ENCODE assay signal across 9 cellular contexts in the genomic region with DNA sequence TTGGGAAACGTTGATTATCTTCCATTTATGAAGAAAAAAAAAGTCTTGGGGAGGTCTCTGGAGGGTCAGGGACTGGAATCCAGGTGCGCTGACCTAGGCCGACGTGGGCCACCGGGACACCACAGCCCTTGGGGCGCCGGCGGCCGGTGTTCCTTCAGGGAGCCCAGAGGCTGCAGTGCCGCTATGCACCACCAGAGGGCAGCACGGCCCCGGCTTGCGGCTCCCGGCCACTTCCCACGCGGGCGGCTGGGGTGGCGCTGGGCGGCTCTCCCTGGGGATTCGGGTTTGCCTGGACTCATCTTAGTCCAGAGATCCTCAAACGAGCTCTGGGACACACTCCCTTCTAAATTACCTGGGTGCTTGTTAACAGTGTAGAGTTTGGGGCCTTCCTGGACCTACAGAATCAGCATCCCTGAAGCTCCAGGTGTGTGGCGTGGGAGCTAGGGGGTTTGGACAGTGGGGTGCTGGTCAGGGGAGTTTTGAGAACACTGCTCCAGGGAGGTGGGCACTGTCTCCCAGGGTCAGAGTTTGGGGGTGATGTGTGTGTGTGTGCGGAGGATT. TPM values are rescaled to one million over a fixed set of nuclear protein-coding genes. Genes with fewer than 3 reads are reported as not detected.
DNase-seq lines count a peak whose midpoint lies in the region; ATAC-seq and TF ChIP-seq lines count a peak whose summit lies in the region.
"Had no signal": no experiment of that assay in that cellular context is flagged by ENCODE, and none has a peak within 500 bp of the region (broad histone marks: within the 10 kb centered on the region; RNA-seq: fewer than 3 reads in every experiment).

No MANE protein-coding gene starts in this region.

- ATAC-seq in GM19467 (IDR thresholded peaks at IDR 0.05; ENCODE audit: unreplicated experiment): no peak

- no peaks in the 10 kb centered on the region for H3K36me3 ChIP-seq in Caco-2 (ENCODE audit: control insufficient read depth, insufficient read depth, low read length)
- no peaks in the 10 kb centered on the region for H3K36me3 ChIP-seq in SJSA1
- H3K36me3 ChIP-seq in parathyroid adenoma (ENCODE audit: control insufficient read depth, insufficient read depth, low read length): no peaks in the 10 kb centered on the region

- H3K36me3 Mint-ChIP-seq in Caco-2 (ENCODE audit: insufficient read depth, unreplicated experiment) (no peaks in the 10 kb centered on the region), glutamatergic neuron (ENCODE audit: unreplicated experiment) (peaks cover 6% of the 10 kb centered on the region)

- intact Hi-C loops in Caco-2 (cut with micrococcal nuclease; ENCODE audit: unreplicated experiment): loop anchor here (1.0 kb wide), 2 partner anchors 90 to 330 kb away; no protein-coding TSS in a partner anchor

- H3K9me3 ChIP-seq in Caco-2: no peaks in the 10 kb centered on the region
- no peaks in the 10 kb centered on the region for H3K9me3 ChIP-seq in SJSA1 (replicated peaks)
- H3K9me3 ChIP-seq in parathyroid adenoma (ENCODE audit: control insufficient read depth, low read length): no peaks in the 10 kb centered on the region

- no peaks in the 10 kb centered on the region for H3K79me2 ChIP-seq in parathyroid adenoma

- H2AFZ ChIP-seq in parathyroid adenoma: peak overlapping the region; percentile 45

- H3K4me3 ChIP-seq in Caco-2 (ENCODE audit: low read depth, low read length) (no peak overlapping the region), SJSA1 (no peak overlapping the region), parathyroid adenoma (ENCODE audit: low read depth, low read length) (no peak overlapping the region)

- CTCF ChIA-PET in Caco-2 (lab: Charles Lee): interaction anchor here (0.5 to 1.4 kb wide), 10 partner anchors 10 to 367 kb away, joined by 3 to 6 read pairs (median 4); a partner anchor contains a TSS

- peaks cover 2% of the 10 kb centered on the region for H3K27me3 ChIP-seq in Caco-2 (replicated peaks; ENCODE audit: control insufficient read depth, insufficient read depth, low read length)
- H3K27me3 ChIP-seq in SJSA1 (replicated peaks): no peaks in the 10 kb centered on the region
- H3K27me3 ChIP-seq in parathyroid adenoma (ENCODE audit: control insufficient read depth, insufficient read depth, low read length): no peaks in the 10 kb centered on the region

- H3K9me3 Mint-ChIP-seq in Caco-2 (ENCODE audit: unreplicated experiment): no peaks in the 10 kb centered on the region
- peaks cover 5% of the 10 kb centered on the region for H3K9me3 Mint-ChIP-seq in glutamatergic neuron (ENCODE audit: unreplicated experiment)

- POLR2A ChIA-PET in Caco-2 (lab: Charles Lee): no interaction called here

- H3K4me1 Mint-ChIP-seq in Caco-2 (ENCODE audit: low read depth, unreplicated experiment) (peaks cover 16% of the 10 kb centered on the region), glutamatergic neuron (ENCODE audit: low read depth, unreplicated experiment) (peaks cover 1% of the 10 kb centered on the region)

- DNase-seq in Caco-2 (peak; percentile 87 to 98), HT-29 (ENCODE audit: low spot score) (peak; percentile 90), SJSA1 (ENCODE audit: low read depth in 1 of 2, low spot score in 2 of 2) (peak; percentile 68 to 85), glutamatergic neuron (peak; percentile 93), ureter (ENCODE audit: low spot score) (peak; percentile 78)
- peak; percentile 68 to 86 (median 82) for DNase-seq in activated naive CD4-positive, alpha-beta T cell (lab: John Stamatoyannopoulos, UW)

- no peak overlapping the region for H3K9ac ChIP-seq in parathyroid adenoma

- H3K27ac ChIP-seq in SJSA1 (no peak overlapping the region), parathyroid adenoma (no peak overlapping the region)

- H3K4me2 ChIP-seq in parathyroid adenoma (ENCODE audit: low read length): no peak overlapping the region

- H3K4me1 ChIP-seq in Caco-2: peaks cover 22% of the 10 kb centered on the region
- H3K4me1 ChIP-seq in SJSA1 (replicated peaks): peaks cover 32% of the 10 kb centered on the region
- H3K4me1 ChIP-seq in parathyroid adenoma: no peaks in the 10 kb centered on the region

- H3K27ac Mint-ChIP-seq in Caco-2 (ENCODE audit: unreplicated experiment) (no peak overlapping the region), glutamatergic neuron (ENCODE audit: unreplicated experiment) (no peak overlapping the region)

- TF ChIP-seq CTCF in Caco-2 (IDR thresholded peaks at IDR 0.05; ENCODE audit: insufficient read depth in 1 of 2, low read depth in 1 of 2, low read length in 1 of 2, severe bottlenecking in 1 of 2, unreplicated experiment in 1 of 2) (peak; percentile 100), glutamatergic neuron (IDR thresholded peaks at IDR 0.05; ENCODE audit: partially characterized antibody, unreplicated experiment) (peak; percentile 100), parathyroid adenoma (IDR thresholded peaks at IDR 0.05) (peak; percentile 100)

- H3K4me3 Mint-ChIP-seq in Caco-2 (ENCODE audit: unreplicated experiment): no peak overlapping the region
- H3K4me3 Mint-ChIP-seq in glutamatergic neuron (ENCODE audit: unreplicated experiment): no peak overlapping the region

- no TSS peak for BruUV-seq in Caco-2 (replicated peaks; lab: Mats Ljungman, UMichigan)

- H3K27me3 Mint-ChIP-seq in Caco-2 (ENCODE audit: insufficient read depth, unreplicated experiment): peaks cover 19% of the 10 kb centered on the region
- H3K27me3 Mint-ChIP-seq in glutamatergic neuron (ENCODE audit: unreplicated experiment): no peaks in the 10 kb centered on the region

RNA-seq across cellular contexts. Expression of a gene that starts 23.0 kb away (rescaled TPM):
- not detected in 2 replicates for total RNA-seq in Caco-2 (2022)
- total RNA-seq in HT-29 (2014; rRNA removed; shearing (Covaris generic)): not detected in 2 replicates
- not detected in 2 replicates for total RNA-seq in SJSA1 (2014; rRNA removed; shearing (Covaris generic))
- not detected for total RNA-seq in glutamatergic neuron (ENCODE audit: unreplicated experiment)
- not detected for total RNA-seq in ureter
- total RNA-seq: activated CD8-positive, alpha-beta memory T cell treated with anti-CD3 and anti-CD28 coated beads for 36 hours had no signal
